8 cellular contexts compared by ENCODE assay signal in genomic region chr11:5476184-5476819, GRCh38. TPM values are rescaled to one million over a fixed set of nuclear protein-coding genes. Genes with fewer than 3 reads are reported as not detected.
A peak's percentile ranks its signal among the peaks of the same experiment; 100 is the strongest.
DNase-seq lines count a peak whose midpoint lies in the region; ATAC-seq, FAIRE-seq and TF ChIP-seq lines count a peak whose summit lies in the region.

No MANE protein-coding gene starts in this region.

- ATAC-seq in activated CD8-positive, alpha-beta memory T cell treated with anti-CD3 and anti-CD28 coated beads, Interleukin-2, amount 10 ng/mL, durations not matched to agents 7 days and 5 days = peak; percentile 74

- CTCF ChIA-PET in activated CD8-positive, alpha-beta memory T cell treated with anti-CD3 and anti-CD28 coated beads, Interleukin-2, amount 10 ng/mL, durations not matched to agents 7 days and 5 days (lab: Charles Lee) = interaction anchor here (0.6 to 2.1 kb wide), 7 partner anchors 9 to 415 kb away, joined by 3 to 7 read pairs (median 3); no protein-coding TSS in a partner anchor

- H3K4me3 Mint-ChIP-seq in activated CD8-positive, alpha-beta memory T cell treated with anti-CD3 and anti-CD28 coated beads, Interleukin-2, amount 10 ng/mL, durations not matched to agents 7 days and 5 days = no peak overlapping the region
- H3K4me3 Mint-ChIP-seq in osteocyte (ENCODE audit: unreplicated experiment) = no peak overlapping the region

- H3K27ac Mint-ChIP-seq in activated CD8-positive, alpha-beta memory T cell treated with anti-CD3 and anti-CD28 coated beads, Interleukin-2, amount 10 ng/mL, durations not matched to agents 7 days and 5 days = no peak overlapping the region
- no peak overlapping the region for H3K27ac Mint-ChIP-seq in osteocyte (ENCODE audit: unreplicated experiment)

- H3K4me1 Mint-ChIP-seq in activated CD8-positive, alpha-beta memory T cell treated with anti-CD3 and anti-CD28 coated beads, Interleukin-2, amount 10 ng/mL, durations not matched to agents 7 days and 5 days = no peaks in the 10 kb centered on the region
- H3K4me1 Mint-ChIP-seq in osteocyte (ENCODE audit: unreplicated experiment) = no peaks in the 10 kb centered on the region

- no peaks in the 10 kb centered on the region for H3K36me3 Mint-ChIP-seq in activated CD8-positive, alpha-beta memory T cell treated with anti-CD3 and anti-CD28 coated beads, Interleukin-2, amount 10 ng/mL, durations not matched to agents 7 days and 5 days
- H3K36me3 Mint-ChIP-seq in osteocyte (ENCODE audit: unreplicated experiment) = no peaks in the 10 kb centered on the region

- peak; percentile 97 for FAIRE-seq in H54 (lab: Jason Lieb, UNC)

- TF ChIP-seq POLR2A in H54 (IDR thresholded peaks at IDR 0.05; ENCODE audit: low read depth, low read length) = no peak

- no peak overlapping the region for H3K4me3 ChIP-seq in fibroblast of the aortic adventitia (ENCODE audit: low read depth, low read length)

- peak; percentile 51 for DNase-seq in activated CD8-positive, alpha-beta memory T cell treated with anti-CD3 and anti-CD28 coated beads, Interleukin-2, amount 10 ng/mL, durations not matched to agents 7 days and 5 days
- no peak for DNase-seq in activated CD8-positive, alpha-beta memory T cell treated with anti-CD3 and anti-CD28 coated beads for 24 hours
- DNase-seq in H54 (ENCODE audit: insufficient read length, low spot score) (peak; percentile 25), MV-4-11 (lab: John Stamatoyannopoulos, UW) (peak; percentile 29), fibroblast of the aortic adventitia (ENCODE audit: low read depth) (peak; percentile 71), osteocyte (ENCODE audit: extremely low spot score, unreplicated experiment) (no peak), middle frontal gyrus (ENCODE audit: extremely low spot score, low spot score) (no peak)
- peak; percentile 20 for DNase-seq in activated CD4-positive, alpha-beta T cell treated with anti-CD3 and anti-CD28 coated beads, Interleukin-2, amount 50 U/mL, for 1 hour

- no peaks in the 10 kb centered on the region for H3K9me3 Mint-ChIP-seq in activated CD8-positive, alpha-beta memory T cell treated with anti-CD3 and anti-CD28 coated beads, Interleukin-2, amount 10 ng/mL, durations not matched to agents 7 days and 5 days (ENCODE audit: low read depth)
- H3K9me3 Mint-ChIP-seq in osteocyte (ENCODE audit: unreplicated experiment) = no peaks in the 10 kb centered on the region

- TF ChIP-seq CTCF in fibroblast of the aortic adventitia (IDR thresholded peaks at IDR 0.05; ENCODE audit: insufficient read depth, low read length) (peak; percentile 87), osteocyte (IDR thresholded peaks at IDR 0.05) (peak; percentile 89)

- peaks cover 14% of the 10 kb centered on the region for H3K27me3 Mint-ChIP-seq in activated CD8-positive, alpha-beta memory T cell treated with anti-CD3 and anti-CD28 coated beads, Interleukin-2, amount 10 ng/mL, durations not matched to agents 7 days and 5 days
- H3K27me3 Mint-ChIP-seq in osteocyte (ENCODE audit: unreplicated experiment) = peaks cover 15% of the 10 kb centered on the region

RNA-seq across cellular contexts. Expression of gene OR52D1, which starts 12.2 kb away (rescaled TPM):
- not detected for total RNA-seq in activated CD8-positive, alpha-beta memory T cell treated with anti-CD3 and anti-CD28 coated beads, Interleukin-2, amount 10 ng/mL, durations not matched to agents 7 days and 5 days
- total RNA-seq in fibroblast of the aortic adventitia (ENCODE audit: low replicate concordance) = not detected in 2 replicates
- not detected in 2 replicates for total RNA-seq in osteocyte

RNA-seq across cellular contexts. Expression of gene OR51I2, which starts 27.2 kb away (rescaled TPM):
- not detected for total RNA-seq in activated CD8-positive, alpha-beta memory T cell treated with anti-CD3 and anti-CD28 coated beads, Interleukin-2, amount 10 ng/mL, durations not matched to agents 7 days and 5 days
- total RNA-seq in fibroblast of the aortic adventitia (ENCODE audit: low replicate concordance) = not detected in 2 replicates
- total RNA-seq in osteocyte = not detected in 2 replicates

RNA-seq across cellular contexts. Expression of gene UBQLN3, which starts 33.5 kb away (rescaled TPM):
- under 1 TPM in 1 of 2 experiments, not detected in 1; 0.12 TPM for total RNA-seq in activated CD8-positive, alpha-beta memory T cell treated with anti-CD3 and anti-CD28 coated beads, Interleukin-2, amount 10 ng/mL, durations not matched to agents 7 days and 5 days
- total RNA-seq in fibroblast of the aortic adventitia (ENCODE audit: low replicate concordance) = 0.09 TPM in 1 of 2 replicates, not detected in the other
- total RNA-seq in osteocyte = not detected in 2 replicates

RNA-seq across cellular contexts. Expression of gene OR51I1, which starts 35.0 kb away (rescaled TPM):
- not detected for total RNA-seq in activated CD8-positive, alpha-beta memory T cell treated with anti-CD3 and anti-CD28 coated beads, Interleukin-2, amount 10 ng/mL, durations not matched to agents 7 days and 5 days
- total RNA-seq in fibroblast of the aortic adventitia (ENCODE audit: low replicate concordance) (0.09 TPM in 1 of 2 replicates, not detected in the other), osteocyte (not detected in 2 replicates)

RNA-seq across cellular contexts. Expression of gene UBQLNL, which starts 40.2 kb away (rescaled TPM):
- under 1 TPM; 0.19 to 0.55 TPM for total RNA-seq in activated CD8-positive, alpha-beta memory T cell treated with anti-CD3 and anti-CD28 coated beads, Interleukin-2, amount 10 ng/mL, durations not matched to agents 7 days and 5 days
- total RNA-seq in fibroblast of the aortic adventitia (ENCODE audit: low replicate concordance) = 0.36 and 0.41 TPM in 2 replicates
- 0.32 and 0.39 TPM in 2 replicates for total RNA-seq in osteocyte

Comparison
In these comparisons a context has a peak if more than half of its experiments do, and no peak if none do; other contexts are left out.
1. DNase-seq: peak in activated CD8-positive, alpha-beta memory T cell treated with anti-CD3 and anti-CD28 coated beads, Interleukin-2, amount 10 ng/mL, durations not matched to agents 7 days and 5 days (single experiment), H54 (single experiment), MV-4-11 (single experiment), activated CD4-positive, alpha-beta T cell treated with anti-CD3 and anti-CD28 coated beads, Interleukin-2, amount 50 U/mL, for 1 hour (single experiment) and fibroblast of the aortic adventitia (single experiment); none in activated CD8-positive, alpha-beta memory T cell treated with anti-CD3 and anti-CD28 coated beads for 24 hours (single experiment), osteocyte (single experiment) and middle frontal gyrus (single experiment).